13 cellular contexts compared by ENCODE assay signal in the genomic region with DNA sequence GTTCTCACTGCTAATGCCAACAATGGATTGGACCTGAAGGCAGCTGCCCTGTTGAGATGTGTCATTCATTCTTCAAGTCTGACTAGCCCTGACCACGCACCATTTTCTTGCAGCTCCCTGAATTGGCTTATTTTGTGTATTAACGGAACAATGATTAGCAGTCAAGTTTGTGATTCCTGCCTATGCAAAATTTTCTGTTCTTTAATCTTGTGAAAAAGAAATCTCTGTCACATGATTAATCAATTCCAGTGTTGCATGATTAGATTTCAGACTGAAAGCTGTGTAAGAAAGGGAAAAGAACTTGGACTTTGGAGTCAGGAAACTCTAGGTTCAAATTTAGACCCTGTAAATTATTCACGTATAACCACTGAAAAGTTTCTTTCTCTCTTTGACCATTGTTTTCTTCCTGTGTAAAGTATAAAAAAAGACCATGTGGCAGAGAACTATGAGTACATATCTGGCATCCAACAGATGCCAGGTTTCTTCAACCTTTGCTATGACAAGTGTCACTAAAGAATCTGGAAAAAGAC.
DNase-seq lines count a peak whose midpoint lies in the region; ATAC-seq, FAIRE-seq and TF ChIP-seq lines count a peak whose summit lies in the region.
"Had no signal": no experiment of that assay in that cellular context is flagged by ENCODE, and none has a peak within 500 bp of the region (broad histone marks: within the 10 kb centered on the region; RNA-seq: fewer than 3 reads in every experiment).

No MANE protein-coding gene starts in this region.

- no peak for FAIRE-seq in HTR-8/SVneo (lab: Jason Lieb, UNC)

- 63 to 72% (median 69%) methylated on average over 3 of the region's 3 CpGs for WGBS in spleen, 5 donors
- WGBS in esophagus muscularis mucosa = 79% methylated on average over 3 of the region's 3 CpGs

- TF ChIP-seq CTCF in foreskin keratinocyte (conservative IDR thresholded peaks at IDR 0.05) = no peak
- TF ChIP-seq CTCF in spleen (IDR thresholded peaks at IDR 0.05 in 8 of 11, conservative IDR thresholded peaks at IDR 0.05 in 3 of 11) = no peak
- no peak for TF ChIP-seq CTCF in esophagus muscularis mucosa (IDR thresholded peaks at IDR 0.05)

- TF ChIP-seq EP300 in esophagus muscularis mucosa (IDR thresholded peaks at IDR 0.05) = no peak

- TF ChIP-seq POLR2A in spleen (IDR thresholded peaks at IDR 0.05) (no peak), esophagus muscularis mucosa (IDR thresholded peaks at IDR 0.05; ENCODE audit: low read depth) (no peak)

- ATAC-seq in GM18511 (IDR thresholded peaks at IDR 0.05; ENCODE audit: unreplicated experiment) = peak; percentile 84
- peak; percentile 77 for ATAC-seq in GM21619 (IDR thresholded peaks at IDR 0.05; ENCODE audit: unreplicated experiment)
- ATAC-seq in HG03196 (IDR thresholded peaks at IDR 0.05; ENCODE audit: unreplicated experiment) = peak; percentile 89
- peak; percentile 67 for ATAC-seq in foreskin keratinocyte
- ATAC-seq: activated naive CD4-positive, alpha-beta T cell treated with anti-CD3 and anti-CD28 coated beads, Interleukin-2, amount 50 U/mL, for 72 hours had no signal

- no peaks in the 10 kb centered on the region for H3K27me3 ChIP-seq in foreskin keratinocyte
- H3K27me3 ChIP-seq in spleen (replicated peaks in 1 of 7) = no peaks in the 10 kb centered on the region
- H3K27me3 ChIP-seq in esophagus muscularis mucosa = no peaks in the 10 kb centered on the region

- H3K4me1 ChIP-seq in foreskin keratinocyte (no peaks in the 10 kb centered on the region), spleen (no peaks in the 10 kb centered on the region), esophagus muscularis mucosa (no peaks in the 10 kb centered on the region)

- peak; percentile 31 to 66 for DNase-seq in foreskin keratinocyte
- no peak for DNase-seq in SHP77 (lab: John Stamatoyannopoulos, UW)
- no peak for DNase-seq in spleen
- no peak for DNase-seq in esophagus muscularis mucosa (ENCODE audit: extremely low spot score)
- no peak for DNase-seq in HTR-8/SVneo (ENCODE audit: insufficient read length, low spot score)
- DNase-seq: activated CD4-positive, alpha-beta T cell treated with anti-CD3 and anti-CD28 coated beads for 1 hour; CD4-positive, CD25-positive, alpha-beta regulatory T cell; effector CD8-positive, alpha-beta T cell had no signal

- H3K9me3 ChIP-seq in spleen (no peaks in the 10 kb centered on the region), esophagus muscularis mucosa (no peaks in the 10 kb centered on the region)
- H3K9me3 ChIP-seq: prostate gland had no signal

- H3K36me3 ChIP-seq in spleen (no peaks in the 10 kb centered on the region), esophagus muscularis mucosa (no peaks in the 10 kb centered on the region)
- H3K36me3 ChIP-seq: prostate gland had no signal

- H3K27ac ChIP-seq in foreskin keratinocyte (no peak overlapping the region), spleen (no peak overlapping the region), esophagus muscularis mucosa (replicated peaks in 1 of 4) (no peak overlapping the region)
- H3K27ac ChIP-seq: prostate gland had no signal

- no peak overlapping the region for H3K4me3 ChIP-seq in spleen
- H3K4me3 ChIP-seq in esophagus muscularis mucosa = no peak overlapping the region
- H3K4me3 ChIP-seq: prostate gland had no signal

- intact Hi-C loops in spleen (cut with DNase I; ENCODE audit: low total_unique reads) = no loop called here
- intact Hi-C loops in esophagus muscularis mucosa (cut with DNase I) = no loop called here

Comparison
In these comparisons a context has a peak if more than half of its experiments do, and no peak if none do; other contexts are left out.
1. DNase-seq: peak in foreskin keratinocyte (2 of 2); none in SHP77 (0 of 2), spleen (single experiment), esophagus muscularis mucosa (single experiment) and HTR-8/SVneo (single experiment).
2. Peak in every context shown above with its lines, with median percentiles within 50 percentile points of each other: ATAC-seq.